18 cellular contexts compared by ENCODE assay signal in the genomic region with DNA sequence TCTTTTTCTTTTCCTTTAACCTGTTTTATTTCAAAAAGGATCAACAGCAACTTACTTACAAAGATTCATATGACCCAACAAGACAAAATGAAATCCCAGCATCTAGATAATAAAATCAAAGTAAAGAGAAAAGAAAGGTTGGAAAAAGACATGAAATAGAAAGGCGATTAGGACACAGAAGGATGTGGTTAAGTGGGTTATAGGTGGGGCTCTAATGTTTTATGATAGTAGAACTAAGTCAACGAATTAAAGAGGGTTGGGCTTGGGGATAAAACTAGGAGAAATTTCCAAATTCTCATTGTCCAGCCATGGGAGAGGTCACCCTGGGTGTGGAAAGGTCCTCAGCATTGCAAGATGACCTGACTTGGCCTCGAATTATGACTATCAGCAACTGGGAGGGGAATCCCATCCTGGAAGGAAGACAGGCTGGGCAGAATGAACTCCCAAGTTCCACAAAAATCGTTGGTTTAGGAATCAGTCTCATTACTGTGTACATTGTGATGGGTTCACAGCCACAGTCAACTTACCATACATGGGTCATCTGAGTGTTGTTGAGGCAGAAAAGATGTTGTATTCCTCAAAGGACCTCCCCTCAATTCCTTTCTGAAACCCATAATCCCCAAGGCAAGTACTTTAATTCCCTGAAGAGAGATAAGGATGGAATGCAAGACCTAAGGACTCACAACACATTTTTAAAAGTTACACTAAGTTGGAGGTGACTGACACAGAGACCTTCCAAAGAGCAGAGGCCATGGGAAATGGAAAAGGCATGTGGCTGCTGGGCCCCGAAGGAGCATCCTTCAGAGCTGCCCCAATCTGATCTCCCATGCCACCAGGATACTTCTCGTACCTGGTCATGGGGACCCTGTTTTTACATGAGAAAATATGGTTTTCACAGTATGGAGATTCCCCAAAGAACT.
DNase-seq lines count a peak whose midpoint lies in the region; ATAC-seq and TF ChIP-seq lines count a peak whose summit lies in the region.
"Had no signal": no experiment of that assay in that cellular context is flagged by ENCODE, and none has a peak within 500 bp of the region (broad histone marks: within the 10 kb centered on the region; RNA-seq: fewer than 3 reads in every experiment).

No MANE protein-coding gene starts in this region.

- H3K9me3 ChIP-seq in DND-41 (ENCODE audit: insufficient read depth, low read length, severe bottlenecking), result no peaks in the 10 kb centered on the region
- H3K9me3 ChIP-seq: BE2C, HAP-1 had no signal

- no peaks in the 10 kb centered on the region for H3K27me3 Mint-ChIP-seq in activated naive CD8-positive, alpha-beta T cell
- H3K27me3 Mint-ChIP-seq in activated naive CD8-positive, alpha-beta T cell treated with anti-CD3 and anti-CD28 coated beads for 36 hours, result no peaks in the 10 kb centered on the region
- H3K27me3 Mint-ChIP-seq: CD4-positive, alpha-beta T cell had no signal

- H3K79me2 ChIP-seq in DND-41 (ENCODE audit: insufficient read depth, low read length), result no peaks in the 10 kb centered on the region

- no peak overlapping the region for H3K4me2 ChIP-seq in DND-41 (ENCODE audit: insufficient read depth, low read length)

- H3K4me1 ChIP-seq in DND-41 (ENCODE audit: insufficient read depth, low read length), result no peaks in the 10 kb centered on the region
- H3K4me1 ChIP-seq: BE2C, HAP-1 had no signal

- H3K9me3 Mint-ChIP-seq in activated naive CD8-positive, alpha-beta T cell (ENCODE audit: low read depth), result no peaks in the 10 kb centered on the region
- H3K9me3 Mint-ChIP-seq in activated naive CD8-positive, alpha-beta T cell treated with anti-CD3 and anti-CD28 coated beads for 36 hours, result peaks cover 2% of the 10 kb centered on the region
- H3K9me3 Mint-ChIP-seq: CD4-positive, alpha-beta T cell had no signal

- H3K4me3 ChIP-seq in DND-41 (ENCODE audit: low read depth in 1 of 2, low read length in 2 of 2), result no peak overlapping the region
- no peak overlapping the region for H3K4me3 ChIP-seq in coronary artery
- H3K4me3 ChIP-seq: GM23248, HAP-1 had no signal

- H2AFZ ChIP-seq in DND-41 (ENCODE audit: low read depth, low read length), result no peak overlapping the region
- H2AFZ ChIP-seq: GM23248 had no signal

- H3K4me3 Mint-ChIP-seq in activated naive CD8-positive, alpha-beta T cell, result peak overlapping the region; percentile 9
- H3K4me3 Mint-ChIP-seq in activated naive CD8-positive, alpha-beta T cell treated with anti-CD3 and anti-CD28 coated beads for 36 hours, result no peak overlapping the region
- H3K4me3 Mint-ChIP-seq: CD4-positive, alpha-beta T cell had no signal

- peak overlapping the region; percentile 19 for H3K27ac Mint-ChIP-seq in activated naive CD8-positive, alpha-beta T cell
- H3K27ac Mint-ChIP-seq in activated naive CD8-positive, alpha-beta T cell treated with anti-CD3 and anti-CD28 coated beads for 36 hours, result no peak overlapping the region
- H3K27ac Mint-ChIP-seq: CD4-positive, alpha-beta T cell had no signal

- no peak overlapping the region for H3K9ac ChIP-seq in DND-41 (ENCODE audit: low read depth, low read length)
- H3K9ac ChIP-seq: GM23248 had no signal

- no peak for DNase-seq in activated naive CD8-positive, alpha-beta T cell treated with anti-CD3 and anti-CD28 coated beads for 36 hours
- DNase-seq in DND-41, result no peak
- no peak for DNase-seq in coronary artery (ENCODE audit: low spot score)
- DNase-seq in sciatic nerve (ENCODE audit: low spot score), result no peak
- DNase-seq in NCI-H2171 treated with DMSO at 0.1 percent for 48 hours (lab: John Stamatoyannopoulos, UW), result no peak
- no peak for DNase-seq in NCI-H748 treated with DMSO at 0.1 percent for 48 hours (lab: John Stamatoyannopoulos, UW)
- DNase-seq: BE2C; Calu3; CD4-positive, alpha-beta T cell; GM23248; NCI-H1417; NCI-H187; NCI-H2107; NCI-H226; NCI-H524 had no signal

- H4K20me1 ChIP-seq in DND-41 (ENCODE audit: insufficient read depth, low read length), result no peaks in the 10 kb centered on the region

- H3K4me1 Mint-ChIP-seq in activated naive CD8-positive, alpha-beta T cell (ENCODE audit: low read depth), result peaks cover 57% of the 10 kb centered on the region
- peaks cover 32% of the 10 kb centered on the region for H3K4me1 Mint-ChIP-seq in activated naive CD8-positive, alpha-beta T cell treated with anti-CD3 and anti-CD28 coated beads for 36 hours

- no peaks in the 10 kb centered on the region for H3K27me3 ChIP-seq in DND-41 (ENCODE audit: insufficient read depth, low read length, poor library complexity)
- H3K27me3 ChIP-seq: BE2C had no signal

- ATAC-seq in DND-41 (ENCODE audit: insufficient read depth, low read depth) (peak; percentile 42; the same call in 1 of the 3 replicates), sciatic nerve (peak; percentile 42)

- TF ChIP-seq CTCF in DND-41 (IDR thresholded peaks at IDR 0.05; ENCODE audit: borderline replicate concordance, extremely low read depth, low read length, poor library complexity, severe bottlenecking) (no peak), coronary artery (IDR thresholded peaks at IDR 0.05) (no peak)

- intact Hi-C loops in sciatic nerve (cut with DNase I), result no loop called here

- H3K27ac ChIP-seq in DND-41 (ENCODE audit: low read length) (no peak overlapping the region), coronary artery (peak overlapping the region; percentile 2 to 24)
- H3K27ac ChIP-seq: GM23248, HL-60 had no signal

- no peaks in the 10 kb centered on the region for H3K36me3 ChIP-seq in DND-41 (ENCODE audit: insufficient read depth, low read length)
- H3K36me3 ChIP-seq: BE2C, HAP-1 had no signal

- H3K36me3 Mint-ChIP-seq in activated naive CD8-positive, alpha-beta T cell, result no peaks in the 10 kb centered on the region
- no peaks in the 10 kb centered on the region for H3K36me3 Mint-ChIP-seq in activated naive CD8-positive, alpha-beta T cell treated with anti-CD3 and anti-CD28 coated beads for 36 hours
